8 cellular contexts compared by ENCODE assay signal in genomic region chr19:42313096-42313839, GRCh38.
DNase-seq lines count a peak whose midpoint lies in the region; ATAC-seq and FAIRE-seq lines count a peak whose summit lies in the region.

TSS of gene TMEM145 (plus strand) at chr19:42313309. CDS start at chr19:42313377, 68 bp downstream.

- H3K36me3 ChIP-seq in neuron (ENCODE audit: insufficient read depth, low read length): no peaks in the 10 kb centered on the region

- H3K4me3 ChIP-seq in neuron (ENCODE audit: low read length): peak within 1 kb of the TSS; percentile 52

- FAIRE-seq in GM18507 (lab: Jason Lieb, UNC): no peak

- H3K4me1 ChIP-seq in neuron (ENCODE audit: insufficient read depth, low read length): peaks cover 8% of the 10 kb centered on the region

- no peaks in the 10 kb centered on the region for H3K9me3 ChIP-seq in neuron (ENCODE audit: low read length)

- ATAC-seq in HG03045 (IDR thresholded peaks at IDR 0.05; ENCODE audit: unreplicated experiment): no peak

- peak within 1 kb of the TSS; percentile 84 for H2AFZ ChIP-seq in neuron (ENCODE audit: low read depth, low read length)

- DNase-seq in AG20443 (ENCODE audit: low spot score) (peak; percentile 87), GM18507 (ENCODE audit: extremely low spot score, insufficient read length, low read depth) (peak; percentile 54), NCI-H510A (lab: John Stamatoyannopoulos, UW) (peak; percentile 46), germinal center (ENCODE audit: low spot score) (peak; percentile 73), cortex of kidney (lab: John Stamatoyannopoulos, UW) (no peak)
- peak; percentile 54 for DNase-seq in activated naive CD4-positive, alpha-beta T cell treated with anti-CD3 and anti-CD28 coated beads, Interleukin-2, amount 50 U/mL, for 16 hours

- H3K27me3 ChIP-seq in neuron (ENCODE audit: insufficient read depth, low read length): no peaks in the 10 kb centered on the region
